8 cellular contexts compared by ENCODE assay signal in genomic region chr2:174247474-174248186, GRCh38. TPM values are rescaled to one million over a fixed set of nuclear protein-coding genes. Genes with fewer than 3 reads are reported as not detected.
DNase-seq lines count a peak whose midpoint lies in the region; ATAC-seq, FAIRE-seq and TF ChIP-seq lines count a peak whose summit lies in the region.

No MANE protein-coding gene starts in this region.

- 0 out of 2 replicates have a peak overlapping the region, but pooled peaks have one; percentile 4 for H3K18ac ChIP-seq in H1 (ENCODE audit: extremely low read depth, low read length)

- ATAC-seq in GM18861 (IDR thresholded peaks at IDR 0.05; ENCODE audit: unreplicated experiment) (peak; percentile 1), HG03066 (IDR thresholded peaks at IDR 0.05; ENCODE audit: low read depth, unreplicated experiment) (peak; percentile 14), mucosa of descending colon (peak; percentile 50), aorta (ENCODE audit: low FRiP score) (peak; percentile 2)

- H3K9me3 ChIP-seq in AG04450 (ENCODE audit: control insufficient read depth, insufficient read depth, low read length) (peaks cover 3% of the 10 kb centered on the region; the same call in 1 of the 2 replicates), Peyer's patch (no peaks in the 10 kb centered on the region), H1 (ENCODE audit: insufficient read depth in 2 of 2, low read depth in 1 of 2, low read length in 1 of 2) (no peaks in the 10 kb centered on the region), mucosa of descending colon (no peaks in the 10 kb centered on the region), aorta (ENCODE audit: control insufficient read depth, low read length) (no peaks in the 10 kb centered on the region)

- H3K79me1 ChIP-seq in H1 (ENCODE audit: low read depth, low read length): peaks cover 3% of the 10 kb centered on the region; the same call in 1 of the 2 replicates

- H2BK12ac ChIP-seq in H1 (ENCODE audit: low read depth, low read length): no peak overlapping the region

- CTCF ChIA-PET in AG04450 (lab: Charles Lee) (no interaction called here), H1 (lab: Charles Lee; ENCODE audit: partially characterized antibody) (interaction anchor here (0.5 to 1.2 kb wide), 2 partner anchors 72 to 79 kb away, joined by 3 read pairs; no protein-coding TSS in a partner anchor)

- no peak overlapping the region for H3K27ac ChIP-seq in AG04450 (ENCODE audit: low read depth, low read length)
- H3K27ac ChIP-seq in Peyer's patch: peak overlapping the region; percentile 68 to 83 (median 80)
- H3K27ac ChIP-seq in H1 (ENCODE audit: low read depth, low read length): no peak overlapping the region
- peak overlapping the region in 1 of 2 donors; percentile 65 for H3K27ac ChIP-seq in aorta (ENCODE audit: low read depth in 1 of 2, low read length in 2 of 2)

- H3K56ac ChIP-seq in H1 (replicated peaks; ENCODE audit: insufficient read length, low read depth, low read length): peak overlapping the region; percentile 34

- peaks cover 3 to 4% of the 10 kb centered on the region in 2 experiments for H4K20me1 ChIP-seq in H1 (replicated peaks in 1 of 2; ENCODE audit: control insufficient read depth in 1 of 2, insufficient read depth in 2 of 2, low read length in 2 of 2)

- peak overlapping the region; percentile 93; the same call in 1 of the 2 replicates for H4K8ac ChIP-seq in H1 (ENCODE audit: extremely low read depth, insufficient read depth, low read length)

- peak overlapping the region; percentile 68; the same call in 1 of the 2 replicates for H2BK5ac ChIP-seq in H1 (ENCODE audit: low read depth, low read length)

- FAIRE-seq in H1 (lab: Jason Lieb, UNC): no peak

- peak overlapping the region; percentile 41 to 63 (median 52); a peak in 6 of 7 replicates for H3K9ac ChIP-seq in H1 (replicated peaks in 1 of 4; ENCODE audit: extremely low read depth in 1 of 4, low read depth in 3 of 4, low read length in 3 of 4)

- peaks cover 0 to 2% (median 0%) of the 10 kb centered on the region in 3 donors for H3K36me3 ChIP-seq in Peyer's patch
- H3K36me3 ChIP-seq in H1 (ENCODE audit: control insufficient read depth in 2 of 4, insufficient read depth in 4 of 4, low read length in 3 of 4): peaks cover 0 to 7% (median 4%) of the 10 kb centered on the region in 4 experiments; a peak in 2 of 8 replicates
- H3K36me3 ChIP-seq in mucosa of descending colon (ENCODE audit: low read depth): no peaks in the 10 kb centered on the region
- no peaks in the 10 kb centered on the region for H3K36me3 ChIP-seq in aorta (ENCODE audit: control insufficient read depth in 1 of 2, insufficient read depth in 2 of 2, low read length in 1 of 2)

- peaks cover 5% of the 10 kb centered on the region; the same call in 1 of the 2 replicates for H3K23me2 ChIP-seq in H1 (ENCODE audit: low read depth, low read length)

- no peak overlapping the region for H3K14ac ChIP-seq in H1 (ENCODE audit: insufficient read length)

- peaks cover 3 to 48% of the 10 kb centered on the region in 2 experiments; a peak in 3 of 4 replicates for H3K79me2 ChIP-seq in H1 (ENCODE audit: control insufficient read depth in 1 of 2, insufficient read depth in 2 of 2, low read length in 2 of 2)

- H2AK5ac ChIP-seq in H1 (ENCODE audit: low read depth, low read length): no peak overlapping the region

- TF ChIP-seq POLR2A in Peyer's patch (IDR thresholded peaks at IDR 0.05) (no peak), H1 (IDR thresholded peaks at IDR 0.05; ENCODE audit: control extremely low read depth in 1 of 2, low read depth in 2 of 2, low read length in 2 of 2) (no peak)

- no peak overlapping the region for H3K23ac ChIP-seq in H1 (ENCODE audit: insufficient read length)

- peak overlapping the region; percentile 79 for H3K4me3 ChIP-seq in AG04450 (ENCODE audit: low read depth, low read length)
- peak overlapping the region; percentile 58 to 92 (median 76) for H3K4me3 ChIP-seq in Peyer's patch
- peak overlapping the region; percentile 62 to 81 (median 66) for H3K4me3 ChIP-seq in H1 (ENCODE audit: extremely low read depth in 1 of 4, insufficient read depth in 2 of 4, low read depth in 3 of 4, low read length in 4 of 4)
- peak overlapping the region; percentile 62 for H3K4me3 ChIP-seq in mucosa of descending colon
- H3K4me3 ChIP-seq in aorta (ENCODE audit: low read length in 2 of 2): peak overlapping the region; percentile 27 to 51

- H2AFZ ChIP-seq in H1 (ENCODE audit: low read length): no peak overlapping the region

- H3K4me1 ChIP-seq in Peyer's patch (peaks cover 0 to 11% (median 4%) of the 10 kb centered on the region in 4 donors), H1 (replicated peaks in 1 of 4; ENCODE audit: control insufficient read depth in 3 of 4, insufficient read depth in 4 of 4, low read length in 3 of 4) (peaks cover 0 to 1% (median 0%) of the 10 kb centered on the region in 4 experiments; a peak in 3 of 7 replicates), mucosa of descending colon (ENCODE audit: low read depth) (peaks cover 11% of the 10 kb centered on the region), aorta (ENCODE audit: control insufficient read depth in 1 of 2, insufficient read depth in 2 of 2, low read length in 2 of 2) (no peaks in the 10 kb centered on the region)

- no peak overlapping the region for H2BK15ac ChIP-seq in H1 (ENCODE audit: low read length)

- H3K27me3 ChIP-seq in AG04450 (ENCODE audit: control insufficient read depth, insufficient read depth, low read length) (no peaks in the 10 kb centered on the region), Peyer's patch (no peaks in the 10 kb centered on the region), H1 (replicated peaks in 1 of 4; ENCODE audit: control insufficient read depth in 3 of 4, extremely low read depth in 1 of 4, insufficient read depth in 3 of 4, low read length in 3 of 4) (peaks cover 0 to 9% (median 2%) of the 10 kb centered on the region in 4 experiments; a peak in 3 of 7 replicates), aorta (ENCODE audit: control insufficient read depth in 1 of 2, insufficient read depth in 2 of 2, low read length in 1 of 2) (no peaks in the 10 kb centered on the region)

- TF ChIP-seq RAD21 in H1 (IDR thresholded peaks at IDR 0.05 in 1 of 2, conservative IDR thresholded peaks at IDR 0.05 in 1 of 2; ENCODE audit: low read depth in 2 of 2, low read length in 2 of 2): no peak

- peak overlapping the region; percentile 13 for H3K4ac ChIP-seq in H1 (replicated peaks; ENCODE audit: insufficient read length, low read depth, low read length)

- H4K91ac ChIP-seq in H1 (replicated peaks; ENCODE audit: insufficient read length, low read length): no peak overlapping the region

- POLR2A ChIA-PET in AG04450 (lab: Yijun Ruan, JAX) (no interaction called here), H1 (lab: Charles Lee; ENCODE audit: partially characterized antibody) (interaction anchor here (1.4 kb wide), 1 partner anchor 10 kb away, joined by 4 read pairs; no protein-coding TSS in a partner anchor)

- DNase-seq in AG04450 (ENCODE audit: low read depth, low spot score) (no peak), Peyer's patch (peak in 1 of 3 donors; percentile 67), H1 (ENCODE audit: low read depth in 1 of 2, low spot score in 2 of 2) (no peak), mucosa of descending colon (peak in 1 of 3 donors; percentile 55), aorta (no peak), NK-92 (lab: John Stamatoyannopoulos, UW; ENCODE audit: unreplicated experiment) (no peak)

- no peak for TF ChIP-seq EP300 in H1 (IDR thresholded peaks at IDR 0.05; ENCODE audit: borderline replicate concordance in 1 of 2, low read depth in 2 of 2, low read length in 2 of 2)

- no peak overlapping the region for H4K5ac ChIP-seq in H1 (ENCODE audit: insufficient read length, low read depth, low read length)

- WGBS in H1 (ENCODE audit: extremely low coverage in 1 of 2, insufficient coverage in 1 of 2, insufficient read length in 1 of 2, insufficient replicate concordance in 2 of 2, low coverage in 1 of 2, low lambda C conversion rate in 2 of 2, missing lambda C conversion rate in 1 of 2), 2 experiments: 12% methylated on average over 14 of the region's 14 CpGs; no CpG with 5 or more reads in 1 of the 2 experiments
- 22 to 23% methylated on average over 14 of the region's 14 CpGs for WGBS in aorta, 2 donors

- TF ChIP-seq CTCF in AG04450 (IDR thresholded peaks at IDR 0.05; ENCODE audit: low read depth, low read length) (no peak), Peyer's patch (IDR thresholded peaks at IDR 0.05) (no peak), H1 (IDR thresholded peaks at IDR 0.05; ENCODE audit: control extremely low read depth in 1 of 3, insufficient read depth in 1 of 3, low read depth in 1 of 3, low read length in 3 of 3) (peak in 1 of 3 experiments; percentile 1; a peak in 1 of 4 replicates), mucosa of descending colon (IDR thresholded peaks at IDR 0.05) (no peak)

- intact Hi-C loops in mucosa of descending colon (cut with DNase I, micrococcal nuclease): no loop called here
- intact Hi-C loops in aorta (cut with DNase I): no loop called here

- no peak overlapping the region for H2BK120ac ChIP-seq in H1 (replicated peaks; ENCODE audit: low read depth, low read length)

- peak overlapping the region; percentile 76 to 78 for H3K4me2 ChIP-seq in H1 (ENCODE audit: insufficient read depth in 1 of 2, low read depth in 2 of 2, low read length in 2 of 2)

- H2BK20ac ChIP-seq in H1 (ENCODE audit: low read length): no peak overlapping the region

TF ChIP-seq in H1, 55 proteins besides CTCF, POLR2A, EP300 and RAD21 (continues in another document):
- TF ChIP-seq EZH2 (IDR thresholded peaks at IDR 0.05; ENCODE audit: low read depth, low read length, severe bottlenecking) (no peak), ATF3 (IDR thresholded peaks at IDR 0.05; ENCODE audit: insufficient read depth, low read depth, low read length) (no peak), TEAD4 (IDR thresholded peaks at IDR 0.05; ENCODE audit: low read depth, low read length) (0 out of 2 replicates have a peak, but pooled peaks have one; percentile 29)

RNA-seq across cellular contexts. Expression of gene OLA1, which starts 0.7 kb away (rescaled TPM):
- polyA plus RNA-seq in AG04450 (2011; rRNA removed): 101 and 148 TPM in 2 replicates
- polyA minus RNA-seq in AG04450 (2011; rRNA and poly(A)+ RNA removed): 39.8 and 81.8 TPM in 2 replicates
- total RNA-seq in Peyer's patch: 10 to 100 TPM; 34.0 to 52.8 (median 35.5) TPM
- total RNA-seq in H1 (2021; fragmentation: NEBNext Ultra II Directional; extraction: Animal tissue kit (Norgen Biotek cat#: 25700)): 149 and 158 TPM in 2 replicates
- polyA plus RNA-seq in H1 (2011; rRNA removed): 13.2 and 39.3 TPM in 2 replicates
- polyA plus RNA-seq in H1 (2011; cell fraction: cytosol; rRNA removed): 70.7 TPM
- 14.8 TPM for polyA plus RNA-seq in H1 (2011; cell fraction: nucleus; rRNA removed)
- polyA plus RNA-seq in H1 (2012, experiment 1 of 2): 105 to 197 TPM (median 120 TPM) in 4 replicates
- 18.8 TPM for polyA plus RNA-seq in H1 (2012, experiment 2 of 2)
- polyA plus RNA-seq in H1 (2013, experiment 1 of 2): 123 TPM
- polyA plus RNA-seq in H1 (2013, experiment 2 of 2): 121 TPM
- polyA minus RNA-seq in H1 (2011; rRNA and poly(A)+ RNA removed): 52.1 and 75.2 TPM in 2 replicates
- 36.2 TPM for polyA minus RNA-seq in H1 (2011; cell fraction: cytosol; rRNA and poly(A)+ RNA removed)
- 61.9 TPM for polyA minus RNA-seq in H1 (2011; cell fraction: nucleus; rRNA and poly(A)+ RNA removed)
- 10 to 100 TPM; 55.3 to 65.8 (median 58.4) TPM for total RNA-seq in mucosa of descending colon
- 10 to 100 TPM; 45.2 to 55.3 TPM for total RNA-seq in aorta
- polyA plus RNA-seq in aorta: 10 to 100 TPM; 53.4 to 64.0 TPM

Comparison
In these comparisons a context has a peak if more than half of its experiments do, and no peak if none do; other contexts are left out.
1. H3K27ac ChIP-seq: peak in Peyer's patch (4 of 4); none in AG04450 (single experiment) and H1 (single experiment).
2. Peak in every context shown above with its lines, with median percentiles within 50 percentile points of each other: H3K4me3 ChIP-seq and ATAC-seq.